ENCODE assay signal across 21 cellular contexts in genomic region chr5:83360573-83360972, GRCh38.
"Had no signal": no experiment of that assay in that cellular context is flagged by ENCODE, and none has a peak within 500 bp of the region (broad histone marks: within the 10 kb centered on the region; RNA-seq: fewer than 3 reads in every experiment).

No MANE protein-coding gene starts in this region.

- H3K36me3 ChIP-seq: gastroesophageal sphincter, heart left ventricle, spleen had no signal

- H3K4me1 ChIP-seq: gastroesophageal sphincter, parathyroid adenoma, testis had no signal

- H3K4me3 ChIP-seq: coronary artery, gastroesophageal sphincter, heart left ventricle, spleen, testis had no signal

- DNase-seq: activated CD4-positive, alpha-beta T cell treated with anti-CD3 and anti-CD28 coated beads, Interleukin-2, amount 10 ng/mL, durations not matched to agents 7 days and 5 days; activated CD8-positive, alpha-beta memory T cell treated with anti-CD3 and anti-CD28 coated beads, Interleukin-2, amount 50 U/mL, for 4 hours; activated naive CD4-positive, alpha-beta T cell treated with anti-CD3 and anti-CD28 coated beads, Interleukin-2, amount 10 ng/mL, durations not matched to agents 7 days and 5 days; activated naive CD8-positive, alpha-beta T cell treated with anti-CD3 and anti-CD28 coated beads, Interleukin-2, amount 50 U/mL, for 24 hours; activated T-cell treated with anti-CD3 and anti-CD28 coated beads, Interleukin-2, amount 50 U/mL, for 4 hours; anterior cingulate cortex; heart left ventricle; immature natural killer cell; left ventricle myocardium superior; naive thymus-derived CD8-positive, alpha-beta T cell; spleen; stimulated activated CD4-positive, alpha-beta T cell treated with anti-CD3 and anti-CD28 coated beads, Interleukin-4, amount 100 ng/mL, for 4 hours; T1000; testis had no signal

- H3K27me3 ChIP-seq: gastroesophageal sphincter, heart left ventricle, spleen, testis had no signal

- H3K9me3 ChIP-seq: testis had no signal

- H3K79me2 ChIP-seq: parathyroid adenoma had no signal

- H3K9ac ChIP-seq: parathyroid adenoma had no signal

- H3K27ac ChIP-seq: coronary artery, gastroesophageal sphincter, heart left ventricle, parathyroid adenoma, spleen, testis had no signal

- H2AFZ ChIP-seq: parathyroid adenoma had no signal

- ATAC-seq: activated CD4-positive, CD25-positive, alpha-beta regulatory T cell treated with anti-CD3 and anti-CD28 coated beads, Interleukin-2, amount 50 U/mL, for 24 hours; activated naive CD8-positive, alpha-beta T cell treated with anti-CD3 and anti-CD28 coated beads, Interleukin-2, amount 50 U/mL, for 24 hours; activated T-cell treated with anti-CD3 and anti-CD28 coated beads, Interleukin-2, amount 50 U/mL, for 4 hours; esophagus mucosa; gastroesophageal sphincter; heart left ventricle; left ventricle myocardium superior; naive thymus-derived CD8-positive, alpha-beta T cell; stimulated activated memory B cell treated with anti-CD40 and anti-IgM and Interleukin-4, amounts not matched to agents 10 μg/mL and 1 μg/mL and 100 μg/mL, for 72 hours had no signal

- FAIRE-seq: endometrium had no signal
